ENCODE assay signal across 2 cellular contexts in the genomic region with DNA sequence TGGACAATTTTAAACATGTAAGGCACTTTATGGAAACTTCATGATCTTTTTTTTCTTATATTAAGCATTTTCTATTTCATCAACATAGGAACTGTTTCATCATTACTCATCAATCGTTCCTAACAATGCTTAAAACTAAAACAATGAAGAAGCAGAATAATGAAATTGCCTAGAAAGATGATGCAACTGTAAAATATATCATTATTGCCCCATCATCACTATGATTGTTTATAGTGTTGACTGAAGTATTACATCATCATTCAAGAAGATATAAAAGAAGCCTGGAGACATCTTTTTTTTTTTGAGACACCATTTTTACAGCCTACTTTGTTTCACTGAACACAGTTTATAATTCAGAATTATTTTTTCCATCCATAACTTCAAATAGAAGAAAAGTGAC.
TF ChIP-seq lines count a peak whose summit lies in the region.

No MANE protein-coding gene starts in this region.

TF ChIP-seq in HEK293, 187 proteins besides CTCF, POLR2A, EP300 and RAD21 (continued from another document):
- TF ChIP-seq, protein P1, sequence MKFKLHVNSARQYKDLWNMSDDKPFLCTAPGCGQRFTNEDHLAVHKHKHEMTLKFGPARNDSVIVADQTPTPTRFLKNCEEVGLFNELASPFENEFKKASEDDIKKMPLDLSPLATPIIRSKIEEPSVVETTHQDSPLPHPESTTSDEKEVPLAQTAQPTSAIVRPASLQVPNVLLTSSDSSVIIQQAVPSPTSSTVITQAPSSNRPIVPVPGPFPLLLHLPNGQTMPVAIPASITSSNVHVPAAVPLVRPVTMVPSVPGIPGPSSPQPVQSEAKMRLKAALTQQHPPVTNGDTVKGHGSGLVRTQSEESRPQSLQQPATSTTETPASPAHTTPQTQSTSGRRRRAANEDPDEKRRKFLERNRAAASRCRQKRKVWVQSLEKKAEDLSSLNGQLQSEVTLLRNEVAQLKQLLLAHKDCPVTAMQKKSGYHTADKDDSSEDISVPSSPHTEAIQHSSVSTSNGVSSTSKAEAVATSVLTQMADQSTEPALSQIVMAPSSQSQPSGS (tag by site-specific recombination; IDR thresholded peaks at IDR 0.05; ENCODE audit: low read depth), result peak; percentile 81
- TF ChIP-seq, protein P2, sequence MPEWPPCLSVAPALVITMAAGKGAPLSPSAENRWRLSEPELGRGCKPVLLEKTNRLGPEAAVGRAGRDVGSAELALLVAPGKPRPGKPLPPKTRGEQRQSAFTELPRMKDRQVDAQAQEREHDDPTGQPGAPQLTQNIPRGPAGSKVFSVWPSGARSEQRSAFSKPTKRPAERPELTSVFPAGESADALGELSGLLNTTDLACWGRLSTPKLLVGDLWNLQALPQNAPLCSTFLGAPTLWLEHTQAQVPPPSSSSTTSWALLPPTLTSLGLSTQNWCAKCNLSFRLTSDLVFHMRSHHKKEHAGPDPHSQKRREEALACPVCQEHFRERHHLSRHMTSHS (tag by site-specific recombination; IDR thresholded peaks at IDR 0.05), result no peak
- TF ChIP-seq ZNF140 (tag by site-specific recombination; IDR thresholded peaks at IDR 0.05) (no peak), ZNF335 (tag by site-specific recombination; conservative IDR thresholded peaks at IDR 0.05) (0 out of 2 replicates have a peak, but pooled peaks have one; percentile 9), ZFHX2 (tag by site-specific recombination; conservative IDR thresholded peaks at IDR 0.05) (no peak), YY2 (tag by site-specific recombination; IDR thresholded peaks at IDR 0.05) (0 out of 2 replicates have a peak, but pooled peaks have one; percentile 17)
- TF ChIP-seq, protein P3, sequence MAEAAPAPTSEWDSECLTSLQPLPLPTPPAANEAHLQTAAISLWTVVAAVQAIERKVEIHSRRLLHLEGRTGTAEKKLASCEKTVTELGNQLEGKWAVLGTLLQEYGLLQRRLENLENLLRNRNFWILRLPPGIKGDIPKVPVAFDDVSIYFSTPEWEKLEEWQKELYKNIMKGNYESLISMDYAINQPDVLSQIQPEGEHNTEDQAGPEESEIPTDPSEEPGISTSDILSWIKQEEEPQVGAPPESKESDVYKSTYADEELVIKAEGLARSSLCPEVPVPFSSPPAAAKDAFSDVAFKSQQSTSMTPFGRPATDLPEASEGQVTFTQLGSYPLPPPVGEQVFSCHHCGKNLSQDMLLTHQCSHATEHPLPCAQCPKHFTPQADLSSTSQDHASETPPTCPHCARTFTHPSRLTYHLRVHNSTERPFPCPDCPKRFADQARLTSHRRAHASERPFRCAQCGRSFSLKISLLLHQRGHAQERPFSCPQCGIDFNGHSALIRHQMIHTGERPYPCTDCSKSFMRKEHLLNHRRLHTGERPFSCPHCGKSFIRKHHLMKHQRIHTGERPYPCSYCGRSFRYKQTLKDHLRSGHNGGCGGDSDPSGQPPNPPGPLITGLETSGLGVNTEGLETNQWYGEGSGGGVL (tag by site-specific recombination; IDR thresholded peaks at IDR 0.05), result 0 out of 2 replicates have a peak, but pooled peaks have one; percentile 13
- TF ChIP-seq, protein P4, sequence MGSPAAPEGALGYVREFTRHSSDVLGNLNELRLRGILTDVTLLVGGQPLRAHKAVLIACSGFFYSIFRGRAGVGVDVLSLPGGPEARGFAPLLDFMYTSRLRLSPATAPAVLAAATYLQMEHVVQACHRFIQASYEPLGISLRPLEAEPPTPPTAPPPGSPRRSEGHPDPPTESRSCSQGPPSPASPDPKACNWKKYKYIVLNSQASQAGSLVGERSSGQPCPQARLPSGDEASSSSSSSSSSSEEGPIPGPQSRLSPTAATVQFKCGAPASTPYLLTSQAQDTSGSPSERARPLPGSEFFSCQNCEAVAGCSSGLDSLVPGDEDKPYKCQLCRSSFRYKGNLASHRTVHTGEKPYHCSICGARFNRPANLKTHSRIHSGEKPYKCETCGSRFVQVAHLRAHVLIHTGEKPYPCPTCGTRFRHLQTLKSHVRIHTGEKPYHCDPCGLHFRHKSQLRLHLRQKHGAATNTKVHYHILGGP (tag by site-specific recombination; IDR thresholded peaks at IDR 0.05), result peak; percentile 36; the same call in 1 of the 2 replicates
TF ChIP-seq in HEK293: peak in this region for 6.

TF ChIP-seq in K562, 482 proteins besides CTCF, POLR2A, EP300 and RAD21 (continued from another document):
- TF ChIP-seq, protein P5, sequence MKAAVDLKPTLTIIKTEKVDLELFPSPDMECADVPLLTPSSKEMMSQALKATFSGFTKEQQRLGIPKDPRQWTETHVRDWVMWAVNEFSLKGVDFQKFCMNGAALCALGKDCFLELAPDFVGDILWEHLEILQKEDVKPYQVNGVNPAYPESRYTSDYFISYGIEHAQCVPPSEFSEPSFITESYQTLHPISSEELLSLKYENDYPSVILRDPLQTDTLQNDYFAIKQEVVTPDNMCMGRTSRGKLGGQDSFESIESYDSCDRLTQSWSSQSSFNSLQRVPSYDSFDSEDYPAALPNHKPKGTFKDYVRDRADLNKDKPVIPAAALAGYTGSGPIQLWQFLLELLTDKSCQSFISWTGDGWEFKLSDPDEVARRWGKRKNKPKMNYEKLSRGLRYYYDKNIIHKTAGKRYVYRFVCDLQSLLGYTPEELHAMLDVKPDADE (conservative IDR thresholded peaks at IDR 0.05; ENCODE audit: control insufficient read depth, low read depth, low read length), result no peak
- TF ChIP-seq CEBPG (CRISPR knock-in tag; IDR thresholded peaks at IDR 0.05), result no peak
- TF ChIP-seq CEBPG (tag; conservative IDR thresholded peaks at IDR 0.05 in 1 of 2, IDR thresholded peaks at IDR 0.05 in 1 of 2), result peak; percentile 53 to 87
- TF ChIP-seq, protein P6, sequence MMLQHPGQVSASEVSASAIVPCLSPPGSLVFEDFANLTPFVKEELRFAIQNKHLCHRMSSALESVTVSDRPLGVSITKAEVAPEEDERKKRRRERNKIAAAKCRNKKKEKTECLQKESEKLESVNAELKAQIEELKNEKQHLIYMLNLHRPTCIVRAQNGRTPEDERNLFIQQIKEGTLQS (IDR thresholded peaks at IDR 0.05), result peak; percentile 87
- TF ChIP-seq, protein P6 (CRISPR knock-in tag; conservative IDR thresholded peaks at IDR 0.05), result no peak
